In the genomic region with DNA sequence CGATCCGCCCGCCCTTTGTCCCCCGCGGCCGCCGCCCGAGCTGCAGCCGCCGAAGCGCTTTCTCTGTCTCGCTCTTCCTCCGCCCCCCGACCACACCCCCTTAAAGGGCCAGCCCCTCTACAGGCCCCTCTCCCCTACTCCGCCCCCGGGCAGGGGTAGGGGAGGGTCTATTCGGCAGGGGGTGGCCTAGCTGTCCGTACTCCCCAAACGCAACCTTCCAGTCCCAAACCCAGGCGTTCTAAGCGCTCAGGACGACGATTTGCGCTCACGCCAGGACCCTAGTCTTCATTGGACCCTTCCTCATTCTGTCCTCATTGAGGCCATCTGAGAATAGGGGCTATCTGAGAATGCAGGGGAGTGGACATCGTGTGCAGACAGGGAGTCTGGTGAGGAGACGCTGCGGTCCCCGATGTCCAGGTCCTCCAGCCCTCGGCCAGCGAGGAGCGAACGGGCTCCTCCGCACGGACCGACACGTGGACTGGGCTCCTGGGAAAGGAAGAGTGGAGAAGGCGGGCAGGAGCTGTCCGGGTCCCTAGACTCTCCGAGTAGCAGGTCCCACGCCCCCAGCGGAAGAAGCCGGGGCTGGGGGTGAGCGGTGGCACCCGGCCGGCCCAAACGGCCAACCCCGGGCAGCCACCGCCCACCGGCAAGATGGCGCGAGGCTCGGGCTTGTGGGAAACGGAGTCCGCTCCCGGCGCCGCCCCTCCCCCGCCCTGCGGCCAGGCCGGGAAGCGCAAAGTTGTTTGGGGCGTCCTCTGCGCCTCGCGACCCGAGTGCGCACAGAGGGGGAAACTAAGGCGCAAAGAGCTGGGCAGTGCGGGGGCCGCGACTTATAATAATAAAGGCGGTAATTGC, we compare ENCODE assay signal across 8 cellular contexts. TPM values are rescaled to one million over a fixed set of nuclear protein-coding genes. Genes with fewer than 3 reads are reported as not detected.
DNase-seq lines count a peak whose midpoint lies in the region; ATAC-seq and TF ChIP-seq lines count a peak whose summit lies in the region.

A gene with protein sequence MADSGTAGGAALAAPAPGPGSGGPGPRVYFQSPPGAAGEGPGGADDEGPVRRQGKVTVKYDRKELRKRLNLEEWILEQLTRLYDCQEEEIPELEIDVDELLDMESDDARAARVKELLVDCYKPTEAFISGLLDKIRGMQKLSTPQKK (minus strand): TSS at position 70 of the 855 bp plus-strand sequence. CDS start 270 bp downstream, outside the sequence.

- CTCF ChIA-PET in SK-N-SH (lab: Yijun Ruan, JAX): interaction anchor here (0.7 to 3.4 kb wide), 6 partner anchors 14 to 57 kb away, joined by 3 to 20 read pairs (median 8); a partner anchor contains a TSS

- H2AFZ ChIP-seq in SK-N-SH (ENCODE audit: low read depth) (peak within 1 kb of the TSS; percentile 72), neuron (ENCODE audit: low read depth, low read length) (peak within 1 kb of the TSS; percentile 32)

- no peak for TF ChIP-seq CTCF in BE2C (IDR thresholded peaks at IDR 0.05; ENCODE audit: low read depth, low read length)
- TF ChIP-seq CTCF in SK-N-SH (IDR thresholded peaks at IDR 0.05): no peak; the same call in 1 of the 2 replicates
- peak in 3 of 4 experiments; percentile 37 to 48 (median 45) for TF ChIP-seq CTCF in gastroesophageal sphincter (IDR thresholded peaks at IDR 0.05)
- TF ChIP-seq CTCF in suprapubic skin (IDR thresholded peaks at IDR 0.05): no peak

- H3F3A ChIP-seq in SK-N-SH (replicated peaks; ENCODE audit: insufficient read depth): peaks cover 11% of the 10 kb centered on the region

- DNase-seq in BE2C: peak; percentile 88
- peak; percentile 87 for DNase-seq in NAMALWA (ENCODE audit: low spot score)
- peak; percentile 95 for DNase-seq in SK-N-SH
- DNase-seq in activated naive CD4-positive, alpha-beta T cell treated with anti-CD3 and anti-CD28 coated beads, Interleukin-2, amount 50 U/mL, for 16 hours: peak; percentile 89
- DNase-seq in suprapubic skin (ENCODE audit: low spot score in 2 of 2): peak; percentile 92

- H3K27me3 ChIP-seq in BE2C: no peaks in the 10 kb centered on the region
- H3K27me3 ChIP-seq in SK-N-SH (ENCODE audit: insufficient read depth): no peaks in the 10 kb centered on the region
- H3K27me3 ChIP-seq in gastroesophageal sphincter: no peaks in the 10 kb centered on the region
- H3K27me3 ChIP-seq in neuron (ENCODE audit: insufficient read depth, low read length): no peaks in the 10 kb centered on the region
- no peaks in the 10 kb centered on the region for H3K27me3 ChIP-seq in suprapubic skin

- H3K4me2 ChIP-seq in SK-N-SH: peak within 1 kb of the TSS; percentile 100

- H3K79me2 ChIP-seq in SK-N-SH (ENCODE audit: insufficient read depth): peaks cover 49% of the 10 kb centered on the region

- POLR2A ChIA-PET in SK-N-SH (lab: Yijun Ruan, JAX): interaction anchor here (0.6 to 12.4 kb wide), 6 partner anchors 14 to 126 kb away, joined by 3 to 112 read pairs (median 6); no protein-coding TSS in a partner anchor

- TF ChIP-seq EP300 in SK-N-SH (IDR thresholded peaks at IDR 0.05; ENCODE audit: borderline replicate concordance in 1 of 2, low read depth in 1 of 2, low read length in 1 of 2): no peak
- no peak for TF ChIP-seq EP300 in gastroesophageal sphincter (IDR thresholded peaks at IDR 0.05)
- TF ChIP-seq EP300 in suprapubic skin (IDR thresholded peaks at IDR 0.05): no peak

- H3K27ac ChIP-seq in SK-N-SH (ENCODE audit: low read depth in 2 of 2, low read length in 1 of 2) (peak within 1 kb of the TSS; percentile 96 to 98), gastroesophageal sphincter (peak within 1 kb of the TSS; percentile 75 to 92 (median 88)), suprapubic skin (peak within 1 kb of the TSS; percentile 91)

- TF ChIP-seq RAD21 in SK-N-SH (IDR thresholded peaks at IDR 0.05; ENCODE audit: low read length): no peak

- 1% methylated on average over 36 of the region's 73 CpGs for WGBS in SK-N-SH (ENCODE audit: low lambda C conversion rate)
- no CpG with 5 or more reads among the region's 73 CpGs for WGBS in gastroesophageal sphincter (ENCODE audit: low coverage in 1 of 2), 2 donors
- 2% methylated on average over 12 of the region's 73 CpGs for WGBS in suprapubic skin

- H3K9me2 ChIP-seq in SK-N-SH: no peaks in the 10 kb centered on the region

- H3K4me3 ChIP-seq in BE2C (ENCODE audit: low read depth, low read length): peak within 1 kb of the TSS; percentile 81
- peak within 1 kb of the TSS; percentile 92 to 98 for H3K4me3 ChIP-seq in SK-N-SH (ENCODE audit: low read depth in 2 of 2, low read length in 1 of 2)
- peak within 1 kb of the TSS; percentile 55 to 69 for H3K4me3 ChIP-seq in gastroesophageal sphincter
- peak within 1 kb of the TSS; percentile 85 for H3K4me3 ChIP-seq in neuron (ENCODE audit: low read length)
- H3K4me3 ChIP-seq in suprapubic skin: peak within 1 kb of the TSS; percentile 75

- no peaks in the 10 kb centered on the region; the same call in 1 of the 2 replicates for H3K4me1 ChIP-seq in BE2C
- H3K4me1 ChIP-seq in SK-N-SH (ENCODE audit: control insufficient read depth in 1 of 2, insufficient read depth in 2 of 2, low read depth in 1 of 2, low read length in 1 of 2): peaks cover 9 to 46% of the 10 kb centered on the region in 2 experiments; a peak in 2 of 4 replicates
- H3K4me1 ChIP-seq in gastroesophageal sphincter: peaks cover 0 to 59% (median 44%) of the 10 kb centered on the region in 3 donors
- peaks cover 51% of the 10 kb centered on the region for H3K4me1 ChIP-seq in neuron (ENCODE audit: insufficient read depth, low read length)
- peaks cover 61% of the 10 kb centered on the region for H3K4me1 ChIP-seq in suprapubic skin

- H3K9me3 ChIP-seq in BE2C: no peaks in the 10 kb centered on the region
- H3K9me3 ChIP-seq in SK-N-SH: no peaks in the 10 kb centered on the region
- H3K9me3 ChIP-seq in gastroesophageal sphincter: no peaks in the 10 kb centered on the region
- H3K9me3 ChIP-seq in neuron (ENCODE audit: low read length): no peaks in the 10 kb centered on the region
- H3K9me3 ChIP-seq in suprapubic skin: no peaks in the 10 kb centered on the region

- peak; percentile 41 for ATAC-seq in GM21381 (IDR thresholded peaks at IDR 0.05; ENCODE audit: unreplicated experiment)
- peak; percentile 69 for ATAC-seq in gastroesophageal sphincter

- peak within 1 kb of the TSS; percentile 91 for H3K9ac ChIP-seq in SK-N-SH

- TF ChIP-seq POLR2A in gastroesophageal sphincter (IDR thresholded peaks at IDR 0.05) (peak in 1 of 2 donors; percentile 33), suprapubic skin (IDR thresholded peaks at IDR 0.05) (no peak)

- H4K20me1 ChIP-seq in SK-N-SH (ENCODE audit: insufficient read depth): no peaks in the 10 kb centered on the region

- no peaks in the 10 kb centered on the region for H3K36me3 ChIP-seq in BE2C
- H3K36me3 ChIP-seq in SK-N-SH (replicated peaks in 1 of 2; ENCODE audit: control insufficient read depth in 1 of 2, insufficient read depth in 2 of 2, low read length in 1 of 2): peaks cover 10 to 14% of the 10 kb centered on the region in 2 experiments
- H3K36me3 ChIP-seq in gastroesophageal sphincter: peaks cover 0 to 15% of the 10 kb centered on the region in 2 donors
- peaks cover 15% of the 10 kb centered on the region for H3K36me3 ChIP-seq in neuron (ENCODE audit: insufficient read depth, low read length)
- peaks cover 12% of the 10 kb centered on the region for H3K36me3 ChIP-seq in suprapubic skin

TF ChIP-seq in SK-N-SH, 30 proteins besides CTCF, POLR2A, EP300 and RAD21 (continues in another document):
- TF ChIP-seq, protein P1, sequence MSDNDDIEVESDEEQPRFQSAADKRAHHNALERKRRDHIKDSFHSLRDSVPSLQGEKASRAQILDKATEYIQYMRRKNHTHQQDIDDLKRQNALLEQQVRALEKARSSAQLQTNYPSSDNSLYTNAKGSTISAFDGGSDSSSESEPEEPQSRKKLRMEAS (IDR thresholded peaks at IDR 0.05; ENCODE audit: low read depth): peak; percentile 86
- no peak for TF ChIP-seq FOXM1 (IDR thresholded peaks at IDR 0.05; ENCODE audit: low read depth)
- TF ChIP-seq, protein P2, sequence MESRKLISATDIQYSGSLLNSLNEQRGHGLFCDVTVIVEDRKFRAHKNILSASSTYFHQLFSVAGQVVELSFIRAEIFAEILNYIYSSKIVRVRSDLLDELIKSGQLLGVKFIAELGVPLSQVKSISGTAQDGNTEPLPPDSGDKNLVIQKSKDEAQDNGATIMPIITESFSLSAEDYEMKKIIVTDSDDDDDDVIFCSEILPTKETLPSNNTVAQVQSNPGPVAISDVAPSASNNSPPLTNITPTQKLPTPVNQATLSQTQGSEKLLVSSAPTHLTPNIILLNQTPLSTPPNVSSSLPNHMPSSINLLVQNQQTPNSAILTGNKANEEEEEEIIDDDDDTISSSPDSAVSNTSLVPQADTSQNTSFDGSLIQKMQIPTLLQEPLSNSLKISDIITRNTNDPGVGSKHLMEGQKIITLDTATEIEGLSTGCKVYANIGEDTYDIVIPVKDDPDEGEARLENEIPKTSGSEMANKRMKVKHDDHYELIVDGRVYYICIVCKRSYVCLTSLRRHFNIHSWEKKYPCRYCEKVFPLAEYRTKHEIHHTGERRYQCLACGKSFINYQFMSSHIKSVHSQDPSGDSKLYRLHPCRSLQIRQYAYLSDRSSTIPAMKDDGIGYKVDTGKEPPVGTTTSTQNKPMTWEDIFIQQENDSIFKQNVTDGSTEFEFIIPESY (IDR thresholded peaks at IDR 0.05; ENCODE audit: borderline replicate concordance, low read depth): no peak
- no peak; the same call in 1 of the 2 replicates for TF ChIP-seq NRF1 (IDR thresholded peaks at IDR 0.05; ENCODE audit: low read depth, low read length)
- TF ChIP-seq CHD2 (IDR thresholded peaks at IDR 0.05; ENCODE audit: low read length, partially characterized antibody): peak; percentile 91
- TF ChIP-seq RXRA (IDR thresholded peaks at IDR 0.05; ENCODE audit: borderline replicate concordance, low read depth): no peak
- peak; percentile 55; the same call in 1 of the 2 replicates for TF ChIP-seq TAF1 (IDR thresholded peaks at IDR 0.05; ENCODE audit: borderline replicate concordance, low read depth, low read length)
- no peak for TF ChIP-seq FOXJ3 (CRISPR knock-in tag; IDR thresholded peaks at IDR 0.05)
- TF ChIP-seq, protein P3, sequence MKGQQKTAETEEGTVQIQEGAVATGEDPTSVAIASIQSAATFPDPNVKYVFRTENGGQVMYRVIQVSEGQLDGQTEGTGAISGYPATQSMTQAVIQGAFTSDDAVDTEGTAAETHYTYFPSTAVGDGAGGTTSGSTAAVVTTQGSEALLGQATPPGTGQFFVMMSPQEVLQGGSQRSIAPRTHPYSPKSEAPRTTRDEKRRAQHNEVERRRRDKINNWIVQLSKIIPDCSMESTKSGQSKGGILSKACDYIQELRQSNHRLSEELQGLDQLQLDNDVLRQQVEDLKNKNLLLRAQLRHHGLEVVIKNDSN (IDR thresholded peaks at IDR 0.05; ENCODE audit: borderline replicate concordance, low read depth): no peak

RNA-seq across cellular contexts. Expression of the gene that starts here (rescaled TPM):
- 310 TPM for polyA plus RNA-seq in BE2C (2012; ENCODE audit: insufficient read depth, insufficient read length, low read depth)
- 373 and 523 TPM in 2 replicates for polyA plus RNA-seq in SK-N-SH (2012; rRNA removed)
- polyA plus RNA-seq in SK-N-SH (2012; cell fraction: cytosol; rRNA removed): 330 and 374 TPM in 2 replicates
- 234 and 283 TPM in 2 replicates for polyA plus RNA-seq in SK-N-SH (2012; cell fraction: nucleus; rRNA removed)
- total RNA-seq in gastroesophageal sphincter: 100 to 1,000 TPM in 1 of 4 donors, 10 to 100 TPM in 3; 37.2 to 123 (median 70.9) TPM
- total RNA-seq in suprapubic skin: 100 to 1,000 TPM; 127 to 220 (median 158) TPM

Comparison
In these comparisons a context has a peak if more than half of its experiments do, and no peak if none do; other contexts are left out.
1. Peak in every context shown above with its lines: DNase-seq, ATAC-seq, H3K4me3 ChIP-seq and H3K27ac ChIP-seq.
2. CTCF ChIP-seq: peak in gastroesophageal sphincter (3 of 4); none in BE2C (single experiment), SK-N-SH (single experiment) and suprapubic skin (0 of 2).